ENCODE assay signal across 1 cellular context in genomic region chr3:5016218-5017161, GRCh38.
TF ChIP-seq lines count a peak whose summit lies in the region.

No MANE protein-coding gene starts in this region.

TF ChIP-seq in K562, 482 proteins besides CTCF, POLR2A, EP300 and RAD21 (continued from another document and continues in another):
- TF ChIP-seq, protein P1, sequence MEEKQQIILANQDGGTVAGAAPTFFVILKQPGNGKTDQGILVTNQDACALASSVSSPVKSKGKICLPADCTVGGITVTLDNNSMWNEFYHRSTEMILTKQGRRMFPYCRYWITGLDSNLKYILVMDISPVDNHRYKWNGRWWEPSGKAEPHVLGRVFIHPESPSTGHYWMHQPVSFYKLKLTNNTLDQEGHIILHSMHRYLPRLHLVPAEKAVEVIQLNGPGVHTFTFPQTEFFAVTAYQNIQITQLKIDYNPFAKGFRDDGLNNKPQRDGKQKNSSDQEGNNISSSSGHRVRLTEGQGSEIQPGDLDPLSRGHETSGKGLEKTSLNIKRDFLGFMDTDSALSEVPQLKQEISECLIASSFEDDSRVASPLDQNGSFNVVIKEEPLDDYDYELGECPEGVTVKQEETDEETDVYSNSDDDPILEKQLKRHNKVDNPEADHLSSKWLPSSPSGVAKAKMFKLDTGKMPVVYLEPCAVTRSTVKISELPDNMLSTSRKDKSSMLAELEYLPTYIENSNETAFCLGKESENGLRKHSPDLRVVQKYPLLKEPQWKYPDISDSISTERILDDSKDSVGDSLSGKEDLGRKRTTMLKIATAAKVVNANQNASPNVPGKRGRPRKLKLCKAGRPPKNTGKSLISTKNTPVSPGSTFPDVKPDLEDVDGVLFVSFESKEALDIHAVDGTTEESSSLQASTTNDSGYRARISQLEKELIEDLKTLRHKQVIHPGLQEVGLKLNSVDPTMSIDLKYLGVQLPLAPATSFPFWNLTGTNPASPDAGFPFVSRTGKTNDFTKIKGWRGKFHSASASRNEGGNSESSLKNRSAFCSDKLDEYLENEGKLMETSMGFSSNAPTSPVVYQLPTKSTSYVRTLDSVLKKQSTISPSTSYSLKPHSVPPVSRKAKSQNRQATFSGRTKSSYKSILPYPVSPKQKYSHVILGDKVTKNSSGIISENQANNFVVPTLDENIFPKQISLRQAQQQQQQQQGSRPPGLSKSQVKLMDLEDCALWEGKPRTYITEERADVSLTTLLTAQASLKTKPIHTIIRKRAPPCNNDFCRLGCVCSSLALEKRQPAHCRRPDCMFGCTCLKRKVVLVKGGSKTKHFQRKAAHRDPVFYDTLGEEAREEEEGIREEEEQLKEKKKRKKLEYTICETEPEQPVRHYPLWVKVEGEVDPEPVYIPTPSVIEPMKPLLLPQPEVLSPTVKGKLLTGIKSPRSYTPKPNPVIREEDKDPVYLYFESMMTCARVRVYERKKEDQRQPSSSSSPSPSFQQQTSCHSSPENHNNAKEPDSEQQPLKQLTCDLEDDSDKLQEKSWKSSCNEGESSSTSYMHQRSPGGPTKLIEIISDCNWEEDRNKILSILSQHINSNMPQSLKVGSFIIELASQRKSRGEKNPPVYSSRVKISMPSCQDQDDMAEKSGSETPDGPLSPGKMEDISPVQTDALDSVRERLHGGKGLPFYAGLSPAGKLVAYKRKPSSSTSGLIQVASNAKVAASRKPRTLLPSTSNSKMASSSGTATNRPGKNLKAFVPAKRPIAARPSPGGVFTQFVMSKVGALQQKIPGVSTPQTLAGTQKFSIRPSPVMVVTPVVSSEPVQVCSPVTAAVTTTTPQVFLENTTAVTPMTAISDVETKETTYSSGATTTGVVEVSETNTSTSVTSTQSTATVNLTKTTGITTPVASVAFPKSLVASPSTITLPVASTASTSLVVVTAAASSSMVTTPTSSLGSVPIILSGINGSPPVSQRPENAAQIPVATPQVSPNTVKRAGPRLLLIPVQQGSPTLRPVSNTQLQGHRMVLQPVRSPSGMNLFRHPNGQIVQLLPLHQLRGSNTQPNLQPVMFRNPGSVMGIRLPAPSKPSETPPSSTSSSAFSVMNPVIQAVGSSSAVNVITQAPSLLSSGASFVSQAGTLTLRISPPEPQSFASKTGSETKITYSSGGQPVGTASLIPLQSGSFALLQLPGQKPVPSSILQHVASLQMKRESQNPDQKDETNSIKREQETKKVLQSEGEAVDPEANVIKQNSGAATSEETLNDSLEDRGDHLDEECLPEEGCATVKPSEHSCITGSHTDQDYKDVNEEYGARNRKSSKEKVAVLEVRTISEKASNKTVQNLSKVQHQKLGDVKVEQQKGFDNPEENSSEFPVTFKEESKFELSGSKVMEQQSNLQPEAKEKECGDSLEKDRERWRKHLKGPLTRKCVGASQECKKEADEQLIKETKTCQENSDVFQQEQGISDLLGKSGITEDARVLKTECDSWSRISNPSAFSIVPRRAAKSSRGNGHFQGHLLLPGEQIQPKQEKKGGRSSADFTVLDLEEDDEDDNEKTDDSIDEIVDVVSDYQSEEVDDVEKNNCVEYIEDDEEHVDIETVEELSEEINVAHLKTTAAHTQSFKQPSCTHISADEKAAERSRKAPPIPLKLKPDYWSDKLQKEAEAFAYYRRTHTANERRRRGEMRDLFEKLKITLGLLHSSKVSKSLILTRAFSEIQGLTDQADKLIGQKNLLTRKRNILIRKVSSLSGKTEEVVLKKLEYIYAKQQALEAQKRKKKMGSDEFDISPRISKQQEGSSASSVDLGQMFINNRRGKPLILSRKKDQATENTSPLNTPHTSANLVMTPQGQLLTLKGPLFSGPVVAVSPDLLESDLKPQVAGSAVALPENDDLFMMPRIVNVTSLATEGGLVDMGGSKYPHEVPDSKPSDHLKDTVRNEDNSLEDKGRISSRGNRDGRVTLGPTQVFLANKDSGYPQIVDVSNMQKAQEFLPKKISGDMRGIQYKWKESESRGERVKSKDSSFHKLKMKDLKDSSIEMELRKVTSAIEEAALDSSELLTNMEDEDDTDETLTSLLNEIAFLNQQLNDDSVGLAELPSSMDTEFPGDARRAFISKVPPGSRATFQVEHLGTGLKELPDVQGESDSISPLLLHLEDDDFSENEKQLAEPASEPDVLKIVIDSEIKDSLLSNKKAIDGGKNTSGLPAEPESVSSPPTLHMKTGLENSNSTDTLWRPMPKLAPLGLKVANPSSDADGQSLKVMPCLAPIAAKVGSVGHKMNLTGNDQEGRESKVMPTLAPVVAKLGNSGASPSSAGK (IDR thresholded peaks at IDR 0.05): no peak
- no peak for TF ChIP-seq ZNF717 (CRISPR knock-in tag; IDR thresholded peaks at IDR 0.05)
- peak; percentile 73; the same call in 1 of the 2 replicates for TF ChIP-seq ZNF24 (IDR thresholded peaks at IDR 0.05)
- no peak for TF ChIP-seq GATAD2B (IDR thresholded peaks at IDR 0.05; ENCODE audit: borderline replicate concordance)
- TF ChIP-seq ZNF217 (CRISPR knock-in tag; IDR thresholded peaks at IDR 0.05): no peak
- no peak for TF ChIP-seq ASH1L (IDR thresholded peaks at IDR 0.05; ENCODE audit: borderline replicate concordance, low read depth, partially characterized antibody)
- TF ChIP-seq, protein P2, sequence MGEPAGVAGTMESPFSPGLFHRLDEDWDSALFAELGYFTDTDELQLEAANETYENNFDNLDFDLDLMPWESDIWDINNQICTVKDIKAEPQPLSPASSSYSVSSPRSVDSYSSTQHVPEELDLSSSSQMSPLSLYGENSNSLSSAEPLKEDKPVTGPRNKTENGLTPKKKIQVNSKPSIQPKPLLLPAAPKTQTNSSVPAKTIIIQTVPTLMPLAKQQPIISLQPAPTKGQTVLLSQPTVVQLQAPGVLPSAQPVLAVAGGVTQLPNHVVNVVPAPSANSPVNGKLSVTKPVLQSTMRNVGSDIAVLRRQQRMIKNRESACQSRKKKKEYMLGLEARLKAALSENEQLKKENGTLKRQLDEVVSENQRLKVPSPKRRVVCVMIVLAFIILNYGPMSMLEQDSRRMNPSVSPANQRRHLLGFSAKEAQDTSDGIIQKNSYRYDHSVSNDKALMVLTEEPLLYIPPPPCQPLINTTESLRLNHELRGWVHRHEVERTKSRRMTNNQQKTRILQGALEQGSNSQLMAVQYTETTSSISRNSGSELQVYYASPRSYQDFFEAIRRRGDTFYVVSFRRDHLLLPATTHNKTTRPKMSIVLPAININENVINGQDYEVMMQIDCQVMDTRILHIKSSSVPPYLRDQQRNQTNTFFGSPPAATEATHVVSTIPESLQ (CRISPR knock-in tag; IDR thresholded peaks at IDR 0.05): no peak
- TF ChIP-seq, protein P3, sequence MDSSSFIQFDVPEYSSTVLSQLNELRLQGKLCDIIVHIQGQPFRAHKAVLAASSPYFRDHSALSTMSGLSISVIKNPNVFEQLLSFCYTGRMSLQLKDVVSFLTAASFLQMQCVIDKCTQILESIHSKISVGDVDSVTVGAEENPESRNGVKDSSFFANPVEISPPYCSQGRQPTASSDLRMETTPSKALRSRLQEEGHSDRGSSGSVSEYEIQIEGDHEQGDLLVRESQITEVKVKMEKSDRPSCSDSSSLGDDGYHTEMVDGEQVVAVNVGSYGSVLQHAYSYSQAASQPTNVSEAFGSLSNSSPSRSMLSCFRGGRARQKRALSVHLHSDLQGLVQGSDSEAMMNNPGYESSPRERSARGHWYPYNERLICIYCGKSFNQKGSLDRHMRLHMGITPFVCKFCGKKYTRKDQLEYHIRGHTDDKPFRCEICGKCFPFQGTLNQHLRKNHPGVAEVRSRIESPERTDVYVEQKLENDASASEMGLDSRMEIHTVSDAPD (CRISPR knock-in tag; IDR thresholded peaks at IDR 0.05): no peak
- 0 out of 2 replicates have a peak, but pooled peaks have one; percentile 4 for TF ChIP-seq ZNF436 (CRISPR knock-in tag; IDR thresholded peaks at IDR 0.05)
- no peak for TF ChIP-seq ZNF695 (CRISPR knock-in tag; IDR thresholded peaks at IDR 0.05)
- TF ChIP-seq PYGO2 (tag; IDR thresholded peaks at IDR 0.05): no peak
- TF ChIP-seq SNRNP70 (optimal IDR thresholded peaks at IDR 0.05; ENCODE audit: low read depth, low read length): no peak
- no peak for TF ChIP-seq ZNF134 (CRISPR knock-in tag; conservative IDR thresholded peaks at IDR 0.05)
- TF ChIP-seq ZNF224 (CRISPR knock-in tag; IDR thresholded peaks at IDR 0.05): no peak
- no peak for TF ChIP-seq CSDE1 (IDR thresholded peaks at IDR 0.05)
- TF ChIP-seq, protein P4, sequence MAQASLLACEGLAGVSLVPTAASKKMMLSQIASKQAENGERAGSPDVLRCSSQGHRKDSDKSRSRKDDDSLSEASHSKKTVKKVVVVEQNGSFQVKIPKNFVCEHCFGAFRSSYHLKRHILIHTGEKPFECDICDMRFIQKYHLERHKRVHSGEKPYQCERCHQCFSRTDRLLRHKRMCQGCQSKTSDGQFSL (CRISPR knock-in tag; IDR thresholded peaks at IDR 0.05): no peak
- TF ChIP-seq, protein P4 (tag; IDR thresholded peaks at IDR 0.05): peak in 1 of 2 experiments; percentile 42; a peak in 1 of 4 replicates
- TF ChIP-seq ELK1 (CRISPR knock-in tag; IDR thresholded peaks at IDR 0.05): no peak
- no peak for TF ChIP-seq HMGN3 (IDR thresholded peaks at IDR 0.05; ENCODE audit: borderline replicate concordance, extremely low read depth, insufficient read length, low read depth, low read length)
- TF ChIP-seq, protein P5, sequence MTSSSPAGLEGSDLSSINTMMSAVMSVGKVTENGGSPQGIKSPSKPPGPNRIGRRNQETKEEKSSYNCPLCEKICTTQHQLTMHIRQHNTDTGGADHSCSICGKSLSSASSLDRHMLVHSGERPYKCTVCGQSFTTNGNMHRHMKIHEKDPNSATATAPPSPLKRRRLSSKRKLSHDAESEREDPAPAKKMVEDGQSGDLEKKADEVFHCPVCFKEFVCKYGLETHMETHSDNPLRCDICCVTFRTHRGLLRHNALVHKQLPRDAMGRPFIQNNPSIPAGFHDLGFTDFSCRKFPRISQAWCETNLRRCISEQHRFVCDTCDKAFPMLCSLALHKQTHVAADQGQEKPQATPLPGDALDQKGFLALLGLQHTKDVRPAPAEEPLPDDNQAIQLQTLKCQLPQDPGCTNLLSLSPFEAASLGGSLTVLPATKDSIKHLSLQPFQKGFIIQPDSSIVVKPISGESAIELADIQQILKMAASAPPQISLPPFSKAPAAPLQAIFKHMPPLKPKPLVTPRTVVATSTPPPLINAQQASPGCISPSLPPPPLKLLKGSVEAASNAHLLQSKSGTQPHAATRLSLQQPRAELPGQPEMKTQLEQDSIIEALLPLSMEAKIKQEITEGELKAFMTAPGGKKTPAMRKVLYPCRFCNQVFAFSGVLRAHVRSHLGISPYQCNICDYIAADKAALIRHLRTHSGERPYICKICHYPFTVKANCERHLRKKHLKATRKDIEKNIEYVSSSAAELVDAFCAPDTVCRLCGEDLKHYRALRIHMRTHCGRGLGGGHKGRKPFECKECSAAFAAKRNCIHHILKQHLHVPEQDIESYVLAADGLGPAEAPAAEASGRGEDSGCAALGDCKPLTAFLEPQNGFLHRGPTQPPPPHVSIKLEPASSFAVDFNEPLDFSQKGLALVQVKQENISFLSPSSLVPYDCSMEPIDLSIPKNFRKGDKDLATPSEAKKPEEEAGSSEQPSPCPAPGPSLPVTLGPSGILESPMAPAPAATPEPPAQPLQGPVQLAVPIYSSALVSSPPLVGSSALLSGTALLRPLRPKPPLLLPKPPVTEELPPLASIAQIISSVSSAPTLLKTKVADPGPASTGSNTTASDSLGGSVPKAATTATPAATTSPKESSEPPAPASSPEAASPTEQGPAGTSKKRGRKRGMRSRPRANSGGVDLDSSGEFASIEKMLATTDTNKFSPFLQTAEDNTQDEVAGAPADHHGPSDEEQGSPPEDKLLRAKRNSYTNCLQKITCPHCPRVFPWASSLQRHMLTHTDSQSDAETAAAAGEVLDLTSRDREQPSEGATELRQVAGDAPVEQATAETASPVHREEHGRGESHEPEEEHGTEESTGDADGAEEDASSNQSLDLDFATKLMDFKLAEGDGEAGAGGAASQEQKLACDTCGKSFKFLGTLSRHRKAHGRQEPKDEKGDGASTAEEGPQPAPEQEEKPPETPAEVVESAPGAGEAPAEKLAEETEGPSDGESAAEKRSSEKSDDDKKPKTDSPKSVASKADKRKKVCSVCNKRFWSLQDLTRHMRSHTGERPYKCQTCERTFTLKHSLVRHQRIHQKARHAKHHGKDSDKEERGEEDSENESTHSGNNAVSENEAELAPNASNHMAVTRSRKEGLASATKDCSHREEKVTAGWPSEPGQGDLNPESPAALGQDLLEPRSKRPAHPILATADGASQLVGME (CRISPR knock-in tag; IDR thresholded peaks at IDR 0.05): peak; percentile 74; the same call in 1 of the 2 replicates
- TF ChIP-seq CTCFL (IDR thresholded peaks at IDR 0.05; ENCODE audit: borderline replicate concordance, insufficient read depth, low read depth, low read length, poor library complexity, severe bottlenecking): no peak
- no peak for TF ChIP-seq U2AF2 (optimal IDR thresholded peaks at IDR 0.05; ENCODE audit: low read depth, low read length)
- peak; percentile 62; the same call in 1 of the 2 replicates for TF ChIP-seq GTF2E2 (tag; IDR thresholded peaks at IDR 0.05)
- TF ChIP-seq BHLHE40 (IDR thresholded peaks at IDR 0.05; ENCODE audit: low read length): peak; percentile 94
- peak; percentile 91 for TF ChIP-seq TCF3 (CRISPR knock-in tag; IDR thresholded peaks at IDR 0.05)
- no peak for TF ChIP-seq ZNF347 (CRISPR knock-in tag; IDR thresholded peaks at IDR 0.05; ENCODE audit: low read depth)
- TF ChIP-seq DACH1 (IDR thresholded peaks at IDR 0.05; ENCODE audit: partially characterized antibody): no peak
- peak; percentile 43; the same call in 1 of the 2 replicates for TF ChIP-seq ZNF384 (IDR thresholded peaks at IDR 0.05; ENCODE audit: low read depth, low read length)
- TF ChIP-seq HMG20B (CRISPR knock-in tag; IDR thresholded peaks at IDR 0.05): no peak
- peak; percentile 99 for TF ChIP-seq ZEB2 (IDR thresholded peaks at IDR 0.05)
- TF ChIP-seq RFX1 (IDR thresholded peaks at IDR 0.05): no peak
